In the genomic region with DNA sequence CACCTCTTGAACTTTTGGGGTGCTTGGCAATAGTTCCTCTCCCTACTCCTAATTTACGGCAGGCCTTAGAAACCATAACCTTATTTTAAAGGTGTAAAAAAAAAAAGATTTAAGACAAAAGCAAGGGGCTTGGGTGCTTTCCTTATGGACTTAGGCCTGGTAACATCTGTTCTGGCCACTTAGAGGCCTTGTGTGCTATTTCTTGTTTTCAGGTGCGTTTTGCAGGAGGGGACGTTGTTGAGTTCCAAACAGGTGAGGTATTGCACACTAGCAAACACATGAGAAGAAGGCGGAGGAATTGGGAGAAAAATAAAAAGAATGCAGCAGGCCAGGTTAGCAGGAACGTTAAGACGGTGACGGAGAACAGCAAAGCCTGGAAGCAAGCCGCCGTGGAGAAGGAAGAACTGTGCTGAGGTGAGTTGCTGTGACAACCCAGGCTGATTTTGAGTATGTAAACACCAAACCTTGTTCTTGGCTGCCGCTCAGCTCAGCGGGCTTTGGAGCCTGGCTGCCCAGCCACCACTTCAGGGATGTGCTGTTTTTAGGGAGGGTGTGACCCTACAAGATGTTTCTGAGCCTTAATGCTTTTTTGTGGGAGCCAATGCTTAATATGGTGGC, we compare ENCODE assay signal across 20 cellular contexts. TPM values are rescaled to one million over a fixed set of nuclear protein-coding genes. Genes with fewer than 3 reads are reported as not detected.
DNase-seq lines count a peak whose midpoint lies in the region; ATAC-seq and TF ChIP-seq lines count a peak whose summit lies in the region.
"Had no signal": no experiment of that assay in that cellular context is flagged by ENCODE, and none has a peak within 500 bp of the region (broad histone marks: within the 10 kb centered on the region; RNA-seq: fewer than 3 reads in every experiment).

No MANE protein-coding gene starts in this region.

- H3K4me3 Mint-ChIP-seq in stimulated activated effector memory CD8-positive, alpha-beta T cell treated with anti-CD3 and anti-CD28 coated beads, Interleukin-12 subunit alpha, Interleukin-12 subunit beta, amount 100 ng/mL, for 72 hours: no peak overlapping the region
- H3K4me3 Mint-ChIP-seq: activated CD4-positive, alpha-beta T cell treated with anti-CD3 and anti-CD28 coated beads, Interleukin-2, amount 10 ng/mL, durations not matched to agents 7 days and 5 days; B cell; central memory CD8-positive, alpha-beta T cell had no signal

- CTCF ChIA-PET in A673 (lab: Charles Lee): no interaction called here

- DNase-seq in DMS79 treated with DMSO at 0.1 percent for 48 hours (lab: John Stamatoyannopoulos, UW) (peak; percentile 22), left lung (peak; percentile 80 to 83), A673 (ENCODE audit: low spot score) (no peak)
- no peak for DNase-seq in stimulated activated effector memory CD8-positive, alpha-beta T cell treated with anti-CD3 and anti-CD28 coated beads, Interleukin-12 subunit alpha, Interleukin-12 subunit beta, amount 100 ng/mL, for 72 hours (ENCODE audit: low spot score in 2 of 2)
- no peak for DNase-seq in stimulated activated CD4-positive, alpha-beta T cell treated with anti-CD3 and anti-CD28 coated beads, Interleukin-12 subunit alpha, Interleukin-12 subunit beta, amount 100 ng/mL, for 4 hours
- DNase-seq: activated CD4-positive, alpha-beta T cell treated with anti-CD3 and anti-CD28 coated beads, Interleukin-2, amount 10 ng/mL, durations not matched to agents 7 days and 5 days; activated T-cell treated with anti-CD3 and anti-CD28 coated beads, Interleukin-2, amount 50 U/mL, for 48 hours; DMS53; glutamatergic neuron; GOT3; islet precursor cell; MM.1S; psoas muscle; T1000 had no signal

- POLR2A ChIA-PET in A673 (lab: Charles Lee; ENCODE audit: low non-redundant PET): no interaction called here

- no peaks in the 10 kb centered on the region for H3K9me3 ChIP-seq in left lung
- no peaks in the 10 kb centered on the region for H3K9me3 ChIP-seq in A673 (ENCODE audit: low read depth, low read length, poor library complexity, severe bottlenecking)
- H3K9me3 ChIP-seq: psoas muscle, SJSA1 had no signal

- H3K27ac ChIP-seq in angular gyrus (ENCODE audit: low read depth, low read length) (peak overlapping the region; percentile 16), left lung (peak overlapping the region; percentile 75 to 82), A673 (ENCODE audit: low read depth, low read length, poor library complexity, severe bottlenecking) (no peak overlapping the region)
- H3K27ac ChIP-seq: psoas muscle, SJSA1 had no signal

- TF ChIP-seq CTCF in left lung (IDR thresholded peaks at IDR 0.05) (no peak), A673 (conservative IDR thresholded peaks at IDR 0.05; ENCODE audit: low read depth, low read length) (no peak)

- no peaks in the 10 kb centered on the region for H3K4me1 ChIP-seq in left lung
- H3K4me1 ChIP-seq in A673 (ENCODE audit: insufficient read depth, low read length, poor library complexity, severe bottlenecking): no peaks in the 10 kb centered on the region
- H3K4me1 ChIP-seq: psoas muscle, SJSA1 had no signal

- peak overlapping the region; percentile 12 for H3K27ac Mint-ChIP-seq in stimulated activated effector memory CD8-positive, alpha-beta T cell treated with anti-CD3 and anti-CD28 coated beads, Interleukin-12 subunit alpha, Interleukin-12 subunit beta, amount 100 ng/mL, for 72 hours
- H3K27ac Mint-ChIP-seq: activated CD4-positive, alpha-beta T cell treated with anti-CD3 and anti-CD28 coated beads, Interleukin-2, amount 10 ng/mL, durations not matched to agents 7 days and 5 days; B cell had no signal

- H3K36me3 ChIP-seq in left lung (peaks cover 0 to 39% of the 10 kb centered on the region in 2 donors), A673 (ENCODE audit: insufficient read depth, low read length, poor library complexity, severe bottlenecking) (peaks cover 16% of the 10 kb centered on the region)

- H3K9me3 Mint-ChIP-seq in stimulated activated effector memory CD8-positive, alpha-beta T cell treated with anti-CD3 and anti-CD28 coated beads, Interleukin-12 subunit alpha, Interleukin-12 subunit beta, amount 100 ng/mL, for 72 hours: no peaks in the 10 kb centered on the region
- H3K9me3 Mint-ChIP-seq: activated CD4-positive, alpha-beta T cell treated with anti-CD3 and anti-CD28 coated beads, Interleukin-2, amount 10 ng/mL, durations not matched to agents 7 days and 5 days; central memory CD8-positive, alpha-beta T cell had no signal

- H3K36me3 Mint-ChIP-seq in stimulated activated effector memory CD8-positive, alpha-beta T cell treated with anti-CD3 and anti-CD28 coated beads, Interleukin-12 subunit alpha, Interleukin-12 subunit beta, amount 100 ng/mL, for 72 hours: peaks cover 97% of the 10 kb centered on the region

- ATAC-seq in left lung (peak; percentile 92), GM19395 (IDR thresholded peaks at IDR 0.05; ENCODE audit: unreplicated experiment) (no peak), HG02759 (IDR thresholded peaks at IDR 0.05; ENCODE audit: unreplicated experiment) (no peak)
- ATAC-seq in stimulated activated effector memory CD8-positive, alpha-beta T cell treated with anti-CD3 and anti-CD28 coated beads, Interleukin-12 subunit alpha, Interleukin-12 subunit beta, amount 100 ng/mL, for 72 hours: no peak
- ATAC-seq: psoas muscle had no signal

- intact Hi-C loops in left lung (cut with DNase I): no loop called here
- intact Hi-C loops in A673 (cut with micrococcal nuclease; ENCODE audit: unreplicated experiment): no loop called here

- H3K27me3 ChIP-seq in left lung (no peaks in the 10 kb centered on the region), A673 (replicated peaks; ENCODE audit: insufficient read depth, low read depth, low read length, poor library complexity) (no peaks in the 10 kb centered on the region)
- H3K27me3 ChIP-seq: SJSA1 had no signal

- no TSS peak for BruUV-seq in A673 (replicated peaks; lab: Mats Ljungman, UMichigan)

- H3K4me1 Mint-ChIP-seq in stimulated activated effector memory CD8-positive, alpha-beta T cell treated with anti-CD3 and anti-CD28 coated beads, Interleukin-12 subunit alpha, Interleukin-12 subunit beta, amount 100 ng/mL, for 72 hours: no peaks in the 10 kb centered on the region
- H3K4me1 Mint-ChIP-seq: activated CD4-positive, alpha-beta T cell treated with anti-CD3 and anti-CD28 coated beads, Interleukin-2, amount 10 ng/mL, durations not matched to agents 7 days and 5 days; B cell; central memory CD8-positive, alpha-beta T cell had no signal

- H3K4me3 ChIP-seq in left lung (no peak overlapping the region), A673 (ENCODE audit: low read depth, low read length, poor library complexity, severe bottlenecking) (no peak overlapping the region)
- H3K4me3 ChIP-seq: psoas muscle, SJSA1 had no signal

RNA-seq across cellular contexts. Expression of a gene that starts 17.4 kb away (rescaled TPM):
- total RNA-seq in left lung: 10 to 100 TPM; 36.3 to 46.6 TPM
- total RNA-seq in A673 (2021): 83.0 and 92.3 TPM in 2 replicates

RNA-seq across cellular contexts. Expression of a gene that starts 17.6 kb away (rescaled TPM):
- total RNA-seq in left lung (100 to 1,000 TPM; 113 to 142 TPM), A673 (2021) (340 and 351 TPM in 2 replicates)

RNA-seq across cellular contexts. Expression of a gene that starts 30.2 kb away (rescaled TPM):
- total RNA-seq in left lung (100 to 1,000 TPM in 1 of 2 donors, 10 to 100 TPM in 1; 74.5 to 108 TPM), A673 (2021) (56.6 and 60.2 TPM in 2 replicates)

RNA-seq across cellular contexts. Expression of a gene that starts 36.9 kb away (rescaled TPM):
- total RNA-seq in left lung (100 to 1,000 TPM in 1 of 2 donors, 10 to 100 TPM in 1; 74.6 to 145 TPM), A673 (2021) (2.3 and 3.3 TPM in 2 replicates)
- total RNA-seq: SJSA1 had no signal

RNA-seq across cellular contexts. Expression of a gene that starts 44.2 kb away (rescaled TPM):
- 100 to 1,000 TPM; 159 to 194 TPM for total RNA-seq in left lung
- total RNA-seq in A673 (2021): 226 and 260 TPM in 2 replicates

Comparison
In these comparisons a context has a peak if more than half of its experiments do, and no peak if none do; other contexts are left out.
1. DNase-seq: peak in DMS79 treated with DMSO at 0.1 percent for 48 hours (single experiment) and left lung (2 of 2); none in stimulated activated effector memory CD8-positive, alpha-beta T cell treated with anti-CD3 and anti-CD28 coated beads, Interleukin-12 subunit alpha, Interleukin-12 subunit beta, amount 100 ng/mL, for 72 hours (0 of 2), stimulated activated CD4-positive, alpha-beta T cell treated with anti-CD3 and anti-CD28 coated beads, Interleukin-12 subunit alpha, Interleukin-12 subunit beta, amount 100 ng/mL, for 4 hours (single experiment) and A673 (single experiment).